Comparison of ENCODE assay signal across 21 cellular contexts in genomic region chr20:11790047-11790446, GRCh38.
DNase-seq lines count a peak whose midpoint lies in the region; ATAC-seq, FAIRE-seq and TF ChIP-seq lines count a peak whose summit lies in the region.
"Had no signal": no experiment of that assay in that cellular context is flagged by ENCODE, and none has a peak within 500 bp of the region (broad histone marks: within the 10 kb centered on the region; RNA-seq: fewer than 3 reads in every experiment).

No MANE protein-coding gene starts in this region.

- TF ChIP-seq EP300 in Ishikawa (IDR thresholded peaks at IDR 0.05; ENCODE audit: borderline replicate concordance): no peak

- intact Hi-C loops in right cardiac atrium (cut with DNase I) (no loop called here), dorsolateral prefrontal cortex (cut with DNase I) (no loop called here)

- WGBS in right cardiac atrium: 75% methylated on average over 1 of the region's 1 CpG

- TF ChIP-seq CTCF in D721Med (IDR thresholded peaks at IDR 0.05; ENCODE audit: insufficient read depth, missing control alignments) (no peak), dorsolateral prefrontal cortex (IDR thresholded peaks at IDR 0.05 in 54 of 56, conservative IDR thresholded peaks at IDR 0.05 in 2 of 56; ENCODE audit: low read depth in 1 of 56, partially characterized antibody in 56 of 56) (no peak)

- FAIRE-seq in D721Med (lab: Jason Lieb, UNC): no peak
- FAIRE-seq: A204.1, GM12891 had no signal

- TF ChIP-seq RAD21 in Ishikawa (IDR thresholded peaks at IDR 0.05; ENCODE audit: low read depth): no peak

- DNase-seq in A172 (ENCODE audit: low spot score) (peak; percentile 47), MV-4-11 (lab: John Stamatoyannopoulos, UW) (peak; percentile 24), myocyte (ENCODE audit: low read depth) (peak; percentile 76), D721Med (ENCODE audit: insufficient read length, low spot score) (no peak), right cardiac atrium (no peak), dorsolateral prefrontal cortex (no peak)
- DNase-seq: CD4-positive, alpha-beta memory T cell; GOT3; NCI-H1048; NCI-H1436 treated with DMSO at 0.1 percent for 48 hours; NCI-H2029 treated with DMSO at 0.1 percent for 48 hours; NCI-H2171 treated with DMSO at 0.1 percent for 48 hours; NCI-H446; NCI-H526 treated with DMSO at 0.1 percent for 48 hours; SIG-M5; T-helper 1 cell had no signal

- H3K4me1 ChIP-seq in right cardiac atrium (ENCODE audit: control insufficient read depth, insufficient read depth, low read length): no peaks in the 10 kb centered on the region
- H3K4me1 ChIP-seq: BLaER1 had no signal

- H3K27me3 ChIP-seq in right cardiac atrium (ENCODE audit: control insufficient read depth, insufficient read depth) (no peaks in the 10 kb centered on the region), dorsolateral prefrontal cortex (no peaks in the 10 kb centered on the region)
- H3K27me3 ChIP-seq: BLaER1 had no signal

- H3K27ac ChIP-seq in right cardiac atrium (ENCODE audit: low read length) (no peak overlapping the region), dorsolateral prefrontal cortex (no peak overlapping the region)
- H3K27ac ChIP-seq: BLaER1 had no signal

- ATAC-seq in right cardiac atrium (no peak), HG03039 (IDR thresholded peaks at IDR 0.05; ENCODE audit: unreplicated experiment) (no peak)

- H3K4me3 ChIP-seq in right cardiac atrium (ENCODE audit: low read length) (no peak overlapping the region), dorsolateral prefrontal cortex (no peak overlapping the region)
- H3K4me3 ChIP-seq: BLaER1 had no signal

- H3K9me3 ChIP-seq in right cardiac atrium (ENCODE audit: control insufficient read depth, low read length): no peaks in the 10 kb centered on the region
- H3K9me3 ChIP-seq: BLaER1 had no signal

TF ChIP-seq in Ishikawa, 13 proteins besides CTCF, POLR2A, EP300 and RAD21:
- TF ChIP-seq USF1 (IDR thresholded peaks at IDR 0.05): 0 out of 2 replicates have a peak, but pooled peaks have one; percentile 14
- no peak for TF ChIP-seq REST (IDR thresholded peaks at IDR 0.05; ENCODE audit: low read depth)
- no peak for TF ChIP-seq YY1 (IDR thresholded peaks at IDR 0.05; ENCODE audit: low read depth)
TF ChIP-seq in Ishikawa: peak in this region for 1.

Comparison
In these comparisons a context has a peak if more than half of its experiments do, and no peak if none do; other contexts are left out.
1. DNase-seq: peak in A172 (single experiment), MV-4-11 (single experiment) and myocyte (single experiment); none in D721Med (single experiment), right cardiac atrium (0 of 3) and dorsolateral prefrontal cortex (0 of 10).